28 cellular contexts compared by ENCODE assay signal in the genomic region with DNA sequence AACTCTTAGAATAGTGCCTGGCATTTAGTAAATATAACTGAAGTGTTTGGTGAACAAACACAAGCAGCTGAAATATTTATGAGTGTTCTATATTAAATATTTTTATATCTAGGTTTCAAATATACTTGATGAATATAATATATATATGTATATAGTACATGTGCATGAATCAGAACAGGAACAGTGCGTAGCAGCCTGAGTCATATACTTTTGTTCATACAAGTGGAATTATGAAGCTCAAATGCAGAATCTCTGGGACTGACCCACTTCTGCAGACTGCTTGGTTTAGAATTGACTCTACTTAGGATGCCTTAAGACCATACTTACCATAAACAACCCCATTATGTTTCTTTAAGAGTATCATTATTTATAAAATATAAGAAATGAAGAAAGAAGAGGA.
"Had no signal": no experiment of that assay in that cellular context is flagged by ENCODE, and none has a peak within 500 bp of the region (broad histone marks: within the 10 kb centered on the region; RNA-seq: fewer than 3 reads in every experiment).

No MANE protein-coding gene starts in this region.

- ATAC-seq: activated CD4-positive, alpha-beta T cell treated with anti-CD3 and anti-CD28 coated beads for 36 hours; activated CD8-positive, alpha-beta memory T cell treated with anti-CD3 and anti-CD28 coated beads, Interleukin-2, amount 10 ng/mL, durations not matched to agents 7 days and 5 days; activated CD8-positive, alpha-beta T cell treated with anti-CD3 and anti-CD28 coated beads, Interleukin-2, amount 10 ng/mL, durations not matched to agents 7 days and 5 days; activated naive CD4-positive, alpha-beta T cell treated with anti-CD3 and anti-CD28 coated beads, Interleukin-2, amount 50 U/mL, for 72 hours; activated T-cell treated with anti-CD3 and anti-CD28 coated beads, Interleukin-2, amount 50 U/mL, for 72 hours; gastroesophageal sphincter; heart right ventricle had no signal

- H3K27me3 ChIP-seq: brain microvascular endothelial cell, esophagus muscularis mucosa, gastroesophageal sphincter, heart right ventricle, hepatocyte had no signal

- H3K9me3 ChIP-seq: esophagus muscularis mucosa, gastroesophageal sphincter had no signal

- H3K36me3 ChIP-seq: brain microvascular endothelial cell, esophagus muscularis mucosa, gastroesophageal sphincter, heart right ventricle had no signal

- DNase-seq: activated CD4-positive, alpha-beta memory T cell treated with anti-CD3 and anti-CD28 coated beads for 36 hours; activated CD4-positive, alpha-beta T cell treated with anti-CD3 and anti-CD28 coated beads for 36 hours; activated CD4-positive, alpha-beta T cell treated with anti-CD3 and anti-CD28 coated beads, Interleukin-2, amount 10 ng/mL, durations not matched to agents 24 days and 14 days; activated CD4-positive, CD25-positive, alpha-beta regulatory T cell; activated CD4-positive, CD25-positive, alpha-beta regulatory T cell treated with anti-CD3 and anti-CD28 coated beads, Interleukin-2, amount 50 U/mL, for 72 hours; activated CD8-positive, alpha-beta memory T cell treated with anti-CD3 and anti-CD28 coated beads, Interleukin-2, amount 10 ng/mL, durations not matched to agents 7 days and 5 days; activated CD8-positive, alpha-beta memory T cell treated with anti-CD3 and anti-CD28 coated beads, Interleukin-2, amount 50 U/mL, for 4 hours; activated CD8-positive, alpha-beta T cell treated with anti-CD3 and anti-CD28 coated beads, Interleukin-2, amount 10 ng/mL, durations not matched to agents 7 days and 5 days; activated gamma-delta T cell; activated naive CD4-positive, alpha-beta T cell; activated naive CD4-positive, alpha-beta T cell treated with anti-CD3 and anti-CD28 coated beads, Interleukin-2, amount 10 ng/mL, durations not matched to agents 7 days and 5 days; activated naive CD8-positive, alpha-beta T cell treated with anti-CD3 and anti-CD28 coated beads, Interleukin-2, amount 10 ng/mL, durations not matched to agents 7 days and 5 days; activated T-cell treated with anti-CD3 and anti-CD28 coated beads, Interleukin-2, amount 50 U/mL, for 24 hours; activated T-cell treated with anti-CD3 and anti-CD28 coated beads, Interleukin-2, amount 50 U/mL, for 72 hours; amniotic stem cell; anterior cingulate cortex; brain microvascular endothelial cell; caudate nucleus; cortex of kidney; dermis blood vessel endothelial cell; effector CD8-positive, alpha-beta T cell; foreskin melanocyte; heart right ventricle; T-helper 2 cell had no signal

- H3K4me1 ChIP-seq: esophagus muscularis mucosa, gastroesophageal sphincter, heart right ventricle had no signal

- H3K4me3 ChIP-seq: esophagus muscularis mucosa, gastroesophageal sphincter, heart right ventricle, hepatocyte had no signal
